In genomic region chr9:35906923-35907699, GRCh38 we compare ENCODE assay signal across 9 cellular contexts. TPM values are rescaled to one million over a fixed set of nuclear protein-coding genes. Genes with fewer than 3 reads are reported as not detected.
DNase-seq lines count a peak whose midpoint lies in the region; ATAC-seq and TF ChIP-seq lines count a peak whose summit lies in the region.
"Had no signal": no experiment of that assay in that cellular context is flagged by ENCODE, and none has a peak within 500 bp of the region (broad histone marks: within the 10 kb centered on the region; RNA-seq: fewer than 3 reads in every experiment).

No MANE protein-coding gene starts in this region.

- no peaks in the 10 kb centered on the region for H3K27me3 ChIP-seq in dorsolateral prefrontal cortex

- H3K27me3 Mint-ChIP-seq in activated CD8-positive, alpha-beta T cell treated with anti-CD3 and anti-CD28 coated beads, Interleukin-2, amount 10 ng/mL, durations not matched to agents 7 days and 5 days (ENCODE audit: low read depth): no peaks in the 10 kb centered on the region
- peaks cover 1% of the 10 kb centered on the region for H3K27me3 Mint-ChIP-seq in activated CD8-positive, alpha-beta T cell treated with anti-CD3 and anti-CD28 coated beads for 36 hours
- H3K27me3 Mint-ChIP-seq in mesothelial cell of epicardium (ENCODE audit: low read depth): peaks cover 5% of the 10 kb centered on the region
- H3K27me3 Mint-ChIP-seq in activated T-helper 1 cell treated with anti-CD3 and anti-CD28 coated beads, Interleukin-12 subunit alpha, Interleukin-12 subunit beta, Interleukin-2, Interleukin-4 antibody, amounts not matched to agents 30 ng/mL and 10 ng/mL and 1 ng/mL, durations not matched to agents 14 hours and 24 hours and 36 hours (ENCODE audit: insufficient read depth): peaks cover 2% of the 10 kb centered on the region

- ATAC-seq in activated CD8-positive, alpha-beta T cell treated with anti-CD3 and anti-CD28 coated beads, Interleukin-2, amount 10 ng/mL, durations not matched to agents 7 days and 5 days: no peak
- ATAC-seq in activated CD8-positive, alpha-beta T cell treated with anti-CD3 and anti-CD28 coated beads for 36 hours: no peak
- ATAC-seq in HG02588 (IDR thresholded peaks at IDR 0.05; ENCODE audit: unreplicated experiment) (no peak), HG03457 (IDR thresholded peaks at IDR 0.05; ENCODE audit: unreplicated experiment) (no peak)

- H3K27ac Mint-ChIP-seq in activated CD8-positive, alpha-beta T cell treated with anti-CD3 and anti-CD28 coated beads, Interleukin-2, amount 10 ng/mL, durations not matched to agents 7 days and 5 days: peak overlapping the region; percentile 58
- no peak overlapping the region for H3K27ac Mint-ChIP-seq in activated CD8-positive, alpha-beta T cell treated with anti-CD3 and anti-CD28 coated beads for 36 hours
- peak overlapping the region; percentile 96 for H3K27ac Mint-ChIP-seq in mesothelial cell of epicardium
- H3K27ac Mint-ChIP-seq in activated T-helper 1 cell treated with anti-CD3 and anti-CD28 coated beads, Interleukin-12 subunit alpha, Interleukin-12 subunit beta, Interleukin-2, Interleukin-4 antibody, amounts not matched to agents 30 ng/mL and 10 ng/mL and 1 ng/mL, durations not matched to agents 14 hours and 24 hours and 36 hours: no peak overlapping the region

- no peak for DNase-seq in activated CD8-positive, alpha-beta T cell treated with anti-CD3 and anti-CD28 coated beads, Interleukin-2, amount 10 ng/mL, durations not matched to agents 7 days and 5 days
- no peak for DNase-seq in activated CD8-positive, alpha-beta T cell treated with anti-CD3 and anti-CD28 coated beads for 36 hours
- no peak for DNase-seq in dorsolateral prefrontal cortex
- no peak for DNase-seq in mesothelial cell of epicardium (ENCODE audit: low spot score in 2 of 2, unreplicated experiment in 2 of 2)
- no peak for DNase-seq in activated T-helper 1 cell treated with anti-CD3 and anti-CD28 coated beads, Interleukin-12 subunit alpha, Interleukin-12 subunit beta, Interleukin-2, Interleukin-4 antibody, amounts not matched to agents 30 ng/mL and 10 ng/mL and 1 ng/mL, durations not matched to agents 14 hours and 24 hours and 36 hours (ENCODE audit: low spot score)
- no peak for DNase-seq in NCI-H1048 (lab: John Stamatoyannopoulos, UW)
- DNase-seq: MM.1S had no signal

- H3K4me1 Mint-ChIP-seq in activated CD8-positive, alpha-beta T cell treated with anti-CD3 and anti-CD28 coated beads, Interleukin-2, amount 10 ng/mL, durations not matched to agents 7 days and 5 days (ENCODE audit: low read depth): peaks cover 45% of the 10 kb centered on the region
- H3K4me1 Mint-ChIP-seq in activated CD8-positive, alpha-beta T cell treated with anti-CD3 and anti-CD28 coated beads for 36 hours (ENCODE audit: low read depth): peaks cover 47% of the 10 kb centered on the region
- H3K4me1 Mint-ChIP-seq in mesothelial cell of epicardium: peaks cover 62% of the 10 kb centered on the region
- H3K4me1 Mint-ChIP-seq in activated T-helper 1 cell treated with anti-CD3 and anti-CD28 coated beads, Interleukin-12 subunit alpha, Interleukin-12 subunit beta, Interleukin-2, Interleukin-4 antibody, amounts not matched to agents 30 ng/mL and 10 ng/mL and 1 ng/mL, durations not matched to agents 14 hours and 24 hours and 36 hours (ENCODE audit: low read depth): peaks cover 32% of the 10 kb centered on the region

- intact Hi-C loops in activated CD8-positive, alpha-beta T cell treated with anti-CD3 and anti-CD28 coated beads for 36 hours (cut with micrococcal nuclease): loop anchor here (5.0 kb wide), 1 partner anchor 35 kb away; no protein-coding TSS in a partner anchor
- intact Hi-C loops in dorsolateral prefrontal cortex (cut with DNase I): loop anchor here in 1 of 2 donors (5.0 kb wide), 1 partner anchor 35 kb away; no protein-coding TSS in a partner anchor
- intact Hi-C loops in activated T-helper 1 cell treated with anti-CD3 and anti-CD28 coated beads, Interleukin-12 subunit alpha, Interleukin-12 subunit beta, Interleukin-2, Interleukin-4 antibody, amounts not matched to agents 30 ng/mL and 10 ng/mL and 1 ng/mL, durations not matched to agents 14 hours and 24 hours and 36 hours (cut with micrococcal nuclease): no loop called here

- H3K27ac ChIP-seq in dorsolateral prefrontal cortex: peak overlapping the region in 55 of 59 donors; percentile 33 to 95 (median 78)

- CTCF ChIA-PET in activated CD8-positive, alpha-beta T cell treated with anti-CD3 and anti-CD28 coated beads, Interleukin-2, amount 10 ng/mL, durations not matched to agents 7 days and 5 days (lab: Charles Lee): interaction anchor here (0.7 to 1.7 kb wide), 3 partner anchors 38 to 117 kb away, joined by 3 to 4 read pairs (median 3); no protein-coding TSS in a partner anchor
- CTCF ChIA-PET in activated CD8-positive, alpha-beta T cell treated with anti-CD3 and anti-CD28 coated beads for 36 hours (lab: Charles Lee): interaction anchor here (0.6 to 5.9 kb wide), 3 partner anchors 10 to 48 kb away, joined by 3 to 147 read pairs (median 4); no protein-coding TSS in a partner anchor

- no peaks in the 10 kb centered on the region for H3K9me3 Mint-ChIP-seq in activated CD8-positive, alpha-beta T cell treated with anti-CD3 and anti-CD28 coated beads, Interleukin-2, amount 10 ng/mL, durations not matched to agents 7 days and 5 days (ENCODE audit: insufficient read depth)
- no peaks in the 10 kb centered on the region for H3K9me3 Mint-ChIP-seq in activated CD8-positive, alpha-beta T cell treated with anti-CD3 and anti-CD28 coated beads for 36 hours
- no peaks in the 10 kb centered on the region for H3K9me3 Mint-ChIP-seq in mesothelial cell of epicardium
- H3K9me3 Mint-ChIP-seq in activated T-helper 1 cell treated with anti-CD3 and anti-CD28 coated beads, Interleukin-12 subunit alpha, Interleukin-12 subunit beta, Interleukin-2, Interleukin-4 antibody, amounts not matched to agents 30 ng/mL and 10 ng/mL and 1 ng/mL, durations not matched to agents 14 hours and 24 hours and 36 hours: no peaks in the 10 kb centered on the region

- no peak overlapping the region for H3K4me3 Mint-ChIP-seq in activated CD8-positive, alpha-beta T cell treated with anti-CD3 and anti-CD28 coated beads, Interleukin-2, amount 10 ng/mL, durations not matched to agents 7 days and 5 days
- H3K4me3 Mint-ChIP-seq in activated CD8-positive, alpha-beta T cell treated with anti-CD3 and anti-CD28 coated beads for 36 hours: no peak overlapping the region
- H3K4me3 Mint-ChIP-seq in mesothelial cell of epicardium: no peak overlapping the region
- H3K4me3 Mint-ChIP-seq in activated T-helper 1 cell treated with anti-CD3 and anti-CD28 coated beads, Interleukin-12 subunit alpha, Interleukin-12 subunit beta, Interleukin-2, Interleukin-4 antibody, amounts not matched to agents 30 ng/mL and 10 ng/mL and 1 ng/mL, durations not matched to agents 14 hours and 24 hours and 36 hours: no peak overlapping the region

- POLR2A ChIA-PET in activated CD8-positive, alpha-beta T cell treated with anti-CD3 and anti-CD28 coated beads, Interleukin-2, amount 10 ng/mL, durations not matched to agents 7 days and 5 days (lab: Charles Lee): no interaction called here
- POLR2A ChIA-PET in activated CD8-positive, alpha-beta T cell treated with anti-CD3 and anti-CD28 coated beads for 36 hours (lab: Charles Lee): no interaction called here

- peak overlapping the region in 9 of 59 donors; percentile 0 to 30 (median 12) for H3K4me3 ChIP-seq in dorsolateral prefrontal cortex

- H3K36me3 Mint-ChIP-seq in activated CD8-positive, alpha-beta T cell treated with anti-CD3 and anti-CD28 coated beads, Interleukin-2, amount 10 ng/mL, durations not matched to agents 7 days and 5 days (ENCODE audit: low read depth): no peaks in the 10 kb centered on the region
- H3K36me3 Mint-ChIP-seq in activated CD8-positive, alpha-beta T cell treated with anti-CD3 and anti-CD28 coated beads for 36 hours (ENCODE audit: low read depth): no peaks in the 10 kb centered on the region
- no peaks in the 10 kb centered on the region for H3K36me3 Mint-ChIP-seq in mesothelial cell of epicardium
- H3K36me3 Mint-ChIP-seq in activated T-helper 1 cell treated with anti-CD3 and anti-CD28 coated beads, Interleukin-12 subunit alpha, Interleukin-12 subunit beta, Interleukin-2, Interleukin-4 antibody, amounts not matched to agents 30 ng/mL and 10 ng/mL and 1 ng/mL, durations not matched to agents 14 hours and 24 hours and 36 hours (ENCODE audit: low read depth): no peaks in the 10 kb centered on the region

- TF ChIP-seq CTCF in activated CD8-positive, alpha-beta T cell treated with anti-CD3 and anti-CD28 coated beads for 36 hours (IDR thresholded peaks at IDR 0.05): no peak
- TF ChIP-seq CTCF in dorsolateral prefrontal cortex (IDR thresholded peaks at IDR 0.05 in 54 of 56, conservative IDR thresholded peaks at IDR 0.05 in 2 of 56; ENCODE audit: low read depth in 1 of 56, partially characterized antibody in 56 of 56): no peak
- TF ChIP-seq CTCF in mesothelial cell of epicardium (IDR thresholded peaks at IDR 0.05; ENCODE audit: unreplicated experiment): no peak

RNA-seq across cellular contexts. Expression of gene HRCT1, which starts 1.1 kb away (rescaled TPM):
- total RNA-seq in activated CD8-positive, alpha-beta T cell treated with anti-CD3 and anti-CD28 coated beads, Interleukin-2, amount 10 ng/mL, durations not matched to agents 7 days and 5 days: not detected
- total RNA-seq in activated CD8-positive, alpha-beta T cell treated with anti-CD3 and anti-CD28 coated beads for 36 hours: not detected
- total RNA-seq in dorsolateral prefrontal cortex (10 to 100 TPM in 3 of 120 experiments, 1 to 10 TPM in 115, under 1 TPM in 2; 0.75 to 11.9 (median 3.8) TPM), mesothelial cell of epicardium (0.72 to 1.2 TPM (median 1.0 TPM) in 3 replicates)
- total RNA-seq in activated T-helper 1 cell treated with anti-CD3 and anti-CD28 coated beads, Interleukin-12 subunit alpha, Interleukin-12 subunit beta, Interleukin-2, Interleukin-4 antibody, amounts not matched to agents 30 ng/mL and 10 ng/mL and 1 ng/mL, durations not matched to agents 14 hours and 24 hours and 36 hours: not detected in 2 replicates

RNA-seq across cellular contexts. Expression of gene SPAAR, which starts 2.2 kb away (rescaled TPM):
- total RNA-seq in activated CD8-positive, alpha-beta T cell treated with anti-CD3 and anti-CD28 coated beads, Interleukin-2, amount 10 ng/mL, durations not matched to agents 7 days and 5 days: not detected
- total RNA-seq in activated CD8-positive, alpha-beta T cell treated with anti-CD3 and anti-CD28 coated beads for 36 hours: not detected
- 10 to 100 TPM in 5 of 120 experiments, 1 to 10 TPM in 115; 1.5 to 13.9 (median 4.7) TPM for total RNA-seq in dorsolateral prefrontal cortex
- total RNA-seq in mesothelial cell of epicardium: 0.14 to 0.47 TPM (median 0.27 TPM) in 3 replicates
- not detected in 2 replicates for total RNA-seq in activated T-helper 1 cell treated with anti-CD3 and anti-CD28 coated beads, Interleukin-12 subunit alpha, Interleukin-12 subunit beta, Interleukin-2, Interleukin-4 antibody, amounts not matched to agents 30 ng/mL and 10 ng/mL and 1 ng/mL, durations not matched to agents 14 hours and 24 hours and 36 hours

RNA-seq across cellular contexts. Expression of gene OR13J1, which starts 36.9 kb away (rescaled TPM):
- not detected for total RNA-seq in activated CD8-positive, alpha-beta T cell treated with anti-CD3 and anti-CD28 coated beads, Interleukin-2, amount 10 ng/mL, durations not matched to agents 7 days and 5 days
- not detected for total RNA-seq in activated CD8-positive, alpha-beta T cell treated with anti-CD3 and anti-CD28 coated beads for 36 hours
- not detected for total RNA-seq in dorsolateral prefrontal cortex
- not detected in 3 replicates for total RNA-seq in mesothelial cell of epicardium
- total RNA-seq in activated T-helper 1 cell treated with anti-CD3 and anti-CD28 coated beads, Interleukin-12 subunit alpha, Interleukin-12 subunit beta, Interleukin-2, Interleukin-4 antibody, amounts not matched to agents 30 ng/mL and 10 ng/mL and 1 ng/mL, durations not matched to agents 14 hours and 24 hours and 36 hours: not detected in 2 replicates

RNA-seq across cellular contexts. Expression of gene OR2S2, which starts 50.8 kb away (rescaled TPM):
- not detected for total RNA-seq in activated CD8-positive, alpha-beta T cell treated with anti-CD3 and anti-CD28 coated beads, Interleukin-2, amount 10 ng/mL, durations not matched to agents 7 days and 5 days
- not detected for total RNA-seq in activated CD8-positive, alpha-beta T cell treated with anti-CD3 and anti-CD28 coated beads for 36 hours
- total RNA-seq in dorsolateral prefrontal cortex: under 1 TPM in 7 of 120 experiments, not detected in 113; 0.44 to 0.88 (median 0.59) TPM
- total RNA-seq in mesothelial cell of epicardium: not detected in 3 replicates
- not detected in 2 replicates for total RNA-seq in activated T-helper 1 cell treated with anti-CD3 and anti-CD28 coated beads, Interleukin-12 subunit alpha, Interleukin-12 subunit beta, Interleukin-2, Interleukin-4 antibody, amounts not matched to agents 30 ng/mL and 10 ng/mL and 1 ng/mL, durations not matched to agents 14 hours and 24 hours and 36 hours

Comparison
In these comparisons a context has a peak if more than half of its experiments do, and no peak if none do; other contexts are left out.
1. H3K27ac Mint-ChIP-seq: peak in activated CD8-positive, alpha-beta T cell treated with anti-CD3 and anti-CD28 coated beads, Interleukin-2, amount 10 ng/mL, durations not matched to agents 7 days and 5 days (single experiment) and mesothelial cell of epicardium (single experiment); none in activated CD8-positive, alpha-beta T cell treated with anti-CD3 and anti-CD28 coated beads for 36 hours (single experiment) and activated T-helper 1 cell treated with anti-CD3 and anti-CD28 coated beads, Interleukin-12 subunit alpha, Interleukin-12 subunit beta, Interleukin-2, Interleukin-4 antibody, amounts not matched to agents 30 ng/mL and 10 ng/mL and 1 ng/mL, durations not matched to agents 14 hours and 24 hours and 36 hours (single experiment).